ENCODE assay signal across 11 cellular contexts in genomic region chr1:20666804-20667203, GRCh38. TPM values are rescaled to one million over a fixed set of nuclear protein-coding genes. Genes with fewer than 3 reads are reported as not detected.
DNase-seq lines count a peak whose midpoint lies in the region; TF ChIP-seq lines count a peak whose summit lies in the region.
"Had no signal": no experiment of that assay in that cellular context is flagged by ENCODE, and none has a peak within 500 bp of the region (broad histone marks: within the 10 kb centered on the region; RNA-seq: fewer than 3 reads in every experiment).

No MANE protein-coding gene starts in this region.

- peaks cover 18% of the 10 kb centered on the region for H3K4me1 Mint-ChIP-seq in activated T-helper 1 cell treated with anti-CD3 and anti-CD28 coated beads, Interleukin-12 subunit alpha, Interleukin-12 subunit beta, Interleukin-2, Interleukin-4 antibody, amounts not matched to agents 30 ng/mL and 10 ng/mL and 1 ng/mL, durations not matched to agents 14 hours and 24 hours and 36 hours (ENCODE audit: low read depth)

- intact Hi-C loops in sigmoid colon (cut with DNase I): no loop called here
- intact Hi-C loops in PC-9 (cut with micrococcal nuclease; ENCODE audit: unreplicated experiment): no loop called here
- intact Hi-C loops in activated T-helper 1 cell treated with anti-CD3 and anti-CD28 coated beads, Interleukin-12 subunit alpha, Interleukin-12 subunit beta, Interleukin-2, Interleukin-4 antibody, amounts not matched to agents 30 ng/mL and 10 ng/mL and 1 ng/mL, durations not matched to agents 14 hours and 24 hours and 36 hours (cut with micrococcal nuclease): loop anchor here (10.0 kb wide), 2 partner anchors 782 to 1788 kb away; partner anchors contain the start of genes OTUD3 and ZBTB40

- no peak for TF ChIP-seq POLR2A in erythroblast (IDR thresholded peaks at IDR 0.05; ENCODE audit: low read length)
- TF ChIP-seq POLR2A in sigmoid colon (IDR thresholded peaks at IDR 0.05): no peak

- no peaks in the 10 kb centered on the region for H4K20me1 ChIP-seq in PC-9 (ENCODE audit: insufficient read depth)

- no peaks in the 10 kb centered on the region for H3K79me2 ChIP-seq in PC-9 (ENCODE audit: low read depth)

- H3K9me3 Mint-ChIP-seq in activated T-helper 1 cell treated with anti-CD3 and anti-CD28 coated beads, Interleukin-12 subunit alpha, Interleukin-12 subunit beta, Interleukin-2, Interleukin-4 antibody, amounts not matched to agents 30 ng/mL and 10 ng/mL and 1 ng/mL, durations not matched to agents 14 hours and 24 hours and 36 hours: no peaks in the 10 kb centered on the region

- CTCF ChIA-PET in PC-9 (lab: Charles Lee): no interaction called here

- no TSS peak for BruUV-seq in PC-9 (replicated peaks; lab: Mats Ljungman, UMichigan)

- no peaks in the 10 kb centered on the region for H3K9me2 ChIP-seq in PC-9 (ENCODE audit: insufficient read depth)

- POLR2A ChIA-PET in PC-9 (lab: Charles Lee; ENCODE audit: unreplicated experiment): no interaction called here

- H3K36me3 Mint-ChIP-seq in activated T-helper 1 cell treated with anti-CD3 and anti-CD28 coated beads, Interleukin-12 subunit alpha, Interleukin-12 subunit beta, Interleukin-2, Interleukin-4 antibody, amounts not matched to agents 30 ng/mL and 10 ng/mL and 1 ng/mL, durations not matched to agents 14 hours and 24 hours and 36 hours (ENCODE audit: low read depth): no peaks in the 10 kb centered on the region

- H3K27me3 ChIP-seq in sigmoid colon: no peaks in the 10 kb centered on the region
- H3K27me3 ChIP-seq in PC-9 (ENCODE audit: insufficient read depth, low read depth): no peaks in the 10 kb centered on the region

- H3K27ac Mint-ChIP-seq in activated T-helper 1 cell treated with anti-CD3 and anti-CD28 coated beads, Interleukin-12 subunit alpha, Interleukin-12 subunit beta, Interleukin-2, Interleukin-4 antibody, amounts not matched to agents 30 ng/mL and 10 ng/mL and 1 ng/mL, durations not matched to agents 14 hours and 24 hours and 36 hours: no peak overlapping the region

- H2AFZ ChIP-seq in PC-9: no peak overlapping the region

- H3F3A ChIP-seq in PC-9 (ENCODE audit: insufficient read depth, low read depth): no peaks in the 10 kb centered on the region

- H3K4me3 Mint-ChIP-seq in activated T-helper 1 cell treated with anti-CD3 and anti-CD28 coated beads, Interleukin-12 subunit alpha, Interleukin-12 subunit beta, Interleukin-2, Interleukin-4 antibody, amounts not matched to agents 30 ng/mL and 10 ng/mL and 1 ng/mL, durations not matched to agents 14 hours and 24 hours and 36 hours: no peak overlapping the region

- H3K4me1 ChIP-seq in sigmoid colon (peaks cover 0 to 8% (median 6%) of the 10 kb centered on the region in 4 donors), PC-9 (replicated peaks; ENCODE audit: insufficient read depth) (no peaks in the 10 kb centered on the region; the same call in 1 of the 2 replicates)

- WGBS in sigmoid colon, 2 donors: 99% methylated on average over 1 of the region's 1 CpG

- no peak overlapping the region for H3K4me2 ChIP-seq in PC-9

- H3K4me3 ChIP-seq in GM12864 (ENCODE audit: low read depth, low read length) (no peak overlapping the region), sigmoid colon (no peak overlapping the region), PC-9 (no peak overlapping the region)

- H3K27ac ChIP-seq in sigmoid colon (no peak overlapping the region), PC-9 (no peak overlapping the region)

- H3K9me3 ChIP-seq in sigmoid colon (no peaks in the 10 kb centered on the region), PC-9 (ENCODE audit: insufficient read depth, low read depth) (no peaks in the 10 kb centered on the region)

- H3K27me3 Mint-ChIP-seq in activated T-helper 1 cell treated with anti-CD3 and anti-CD28 coated beads, Interleukin-12 subunit alpha, Interleukin-12 subunit beta, Interleukin-2, Interleukin-4 antibody, amounts not matched to agents 30 ng/mL and 10 ng/mL and 1 ng/mL, durations not matched to agents 14 hours and 24 hours and 36 hours (ENCODE audit: insufficient read depth): no peaks in the 10 kb centered on the region

- DNase-seq in A172 (ENCODE audit: low spot score): peak; percentile 42
- peak; percentile 25 for DNase-seq in GM12864 (ENCODE audit: low read depth)
- peak; percentile 74 for DNase-seq in RKO (ENCODE audit: low spot score)
- DNase-seq in erythroblast (lab: John Stamatoyannopoulos, UW): peak; percentile 22 to 24
- DNase-seq in sigmoid colon: no peak
- DNase-seq in NCI-H524 treated with DMSO at 0.1 percent for 48 hours (lab: John Stamatoyannopoulos, UW): no peak
- no peak for DNase-seq in PC-9
- DNase-seq in activated T-helper 1 cell treated with anti-CD3 and anti-CD28 coated beads, Interleukin-12 subunit alpha, Interleukin-12 subunit beta, Interleukin-2, Interleukin-4 antibody, amounts not matched to agents 30 ng/mL and 10 ng/mL and 1 ng/mL, durations not matched to agents 14 hours and 24 hours and 36 hours (ENCODE audit: low spot score): no peak
- DNase-seq: activated T-cell treated with anti-CD3 and anti-CD28 coated beads, Interleukin-2, amount 50 U/mL, for 48 hours; effector memory CD4-positive, alpha-beta T cell; stimulated activated CD4-positive, alpha-beta T cell treated with anti-CD3 and anti-CD28 coated beads, Interleukin-2, amount 100 ng/mL, for 24 hours had no signal

- no peaks in the 10 kb centered on the region for H3K36me3 ChIP-seq in sigmoid colon
- H3K36me3 ChIP-seq in PC-9 (ENCODE audit: low read depth): no peaks in the 10 kb centered on the region

- no peak for TF ChIP-seq EP300 in sigmoid colon (IDR thresholded peaks at IDR 0.05)

- TF ChIP-seq CTCF in GM12864 (IDR thresholded peaks at IDR 0.05; ENCODE audit: low read depth, low read length, missing control alignments): no peak
- no peak for TF ChIP-seq CTCF in sigmoid colon (IDR thresholded peaks at IDR 0.05)
- no peak for TF ChIP-seq CTCF in PC-9 (conservative IDR thresholded peaks at IDR 0.05)

RNA-seq across cellular contexts. Expression of gene DDOST, which starts 5.6 kb away (rescaled TPM):
- total RNA-seq in A172 (2014; rRNA removed; shearing (Covaris generic)): 211 and 238 TPM in 2 replicates
- total RNA-seq in sigmoid colon (10 to 100 TPM; 87.8 to 98.9 (median 91.1) TPM), PC-9 (2021) (210 and 251 TPM in 2 replicates)
- polyA plus RNA-seq in sigmoid colon: 100 to 1,000 TPM in 1 of 3 donors, 10 to 100 TPM in 2; 61.3 to 243 (median 77.0) TPM
- total RNA-seq in activated T-helper 1 cell treated with anti-CD3 and anti-CD28 coated beads, Interleukin-12 subunit alpha, Interleukin-12 subunit beta, Interleukin-2, Interleukin-4 antibody, amounts not matched to agents 30 ng/mL and 10 ng/mL and 1 ng/mL, durations not matched to agents 14 hours and 24 hours and 36 hours: 167 and 174 TPM in 2 replicates

RNA-seq across cellular contexts. Expression of gene PINK1, which starts 33.5 kb away (rescaled TPM):
- 44.8 and 57.9 TPM in 2 replicates for total RNA-seq in A172 (2014; rRNA removed; shearing (Covaris generic))
- total RNA-seq in sigmoid colon (100 to 1,000 TPM; 137 to 179 (median 161) TPM), PC-9 (2021) (46.5 and 48.6 TPM in 2 replicates)
- polyA plus RNA-seq in sigmoid colon: 100 to 1,000 TPM in 2 of 3 donors, 10 to 100 TPM in 1; 60.1 to 149 (median 144) TPM
- 2.6 and 3.3 TPM in 2 replicates for total RNA-seq in activated T-helper 1 cell treated with anti-CD3 and anti-CD28 coated beads, Interleukin-12 subunit alpha, Interleukin-12 subunit beta, Interleukin-2, Interleukin-4 antibody, amounts not matched to agents 30 ng/mL and 10 ng/mL and 1 ng/mL, durations not matched to agents 14 hours and 24 hours and 36 hours

RNA-seq across cellular contexts. Expression of gene KIF17, which starts 51.0 kb away (rescaled TPM):
- total RNA-seq in A172 (2014; rRNA removed; shearing (Covaris generic)): 2.1 and 3.6 TPM in 2 replicates
- total RNA-seq in sigmoid colon (1 to 10 TPM in 3 of 4 donors, under 1 TPM in 1; 0.54 to 2.2 (median 1.5) TPM), PC-9 (2021) (1.2 and 1.7 TPM in 2 replicates)
- 1 to 10 TPM in 2 of 3 donors, under 1 TPM in 1; 0.69 to 2.4 (median 1.3) TPM for polyA plus RNA-seq in sigmoid colon
- not detected in 2 replicates for total RNA-seq in activated T-helper 1 cell treated with anti-CD3 and anti-CD28 coated beads, Interleukin-12 subunit alpha, Interleukin-12 subunit beta, Interleukin-2, Interleukin-4 antibody, amounts not matched to agents 30 ng/mL and 10 ng/mL and 1 ng/mL, durations not matched to agents 14 hours and 24 hours and 36 hours

Comparison
In these comparisons a context has a peak if more than half of its experiments do, and no peak if none do; other contexts are left out.
1. DNase-seq: peak in A172 (single experiment), GM12864 (single experiment), RKO (single experiment) and erythroblast (2 of 2); none in sigmoid colon (single experiment), NCI-H524 treated with DMSO at 0.1 percent for 48 hours (single experiment), PC-9 (0 of 2) and activated T-helper 1 cell treated with anti-CD3 and anti-CD28 coated beads, Interleukin-12 subunit alpha, Interleukin-12 subunit beta, Interleukin-2, Interleukin-4 antibody, amounts not matched to agents 30 ng/mL and 10 ng/mL and 1 ng/mL, durations not matched to agents 14 hours and 24 hours and 36 hours (single experiment).
2. RNA of gene PINK1, which starts 33.5 kb away (total RNA-seq): 137 to 179 TPM in sigmoid colon, 46.5 to 48.6 TPM in PC-9 and 44.8 to 57.9 TPM in A172; 2.6 to 3.3 TPM in activated T-helper 1 cell treated with anti-CD3 and anti-CD28 coated beads, Interleukin-12 subunit alpha, Interleukin-12 subunit beta, Interleukin-2, Interleukin-4 antibody, amounts not matched to agents 30 ng/mL and 10 ng/mL and 1 ng/mL, durations not matched to agents 14 hours and 24 hours and 36 hours; every median in the first group is over 10 times any median in the second.